ENCODE assay signal across 1 cellular context in genomic region chr14:89185919-89186849, GRCh38.
A peak's percentile ranks its signal among the peaks of the same experiment; 100 is the strongest.
TF ChIP-seq lines count a peak whose summit lies in the region.

No MANE protein-coding gene starts in this region.

TF ChIP-seq in K562, 482 proteins besides CTCF, POLR2A, EP300 and RAD21 (continued from another document):
- TF ChIP-seq ATF4 (CRISPR knock-in tag; IDR thresholded peaks at IDR 0.05) (no peak), HMBOX1 (IDR thresholded peaks at IDR 0.05) (peak; percentile 62; the same call in 1 of the 2 replicates), SUPT5H (IDR thresholded peaks at IDR 0.05) (no peak), FOSL1 (tag; conservative IDR thresholded peaks at IDR 0.05) (peak; percentile 66)
- TF ChIP-seq, protein P1, sequence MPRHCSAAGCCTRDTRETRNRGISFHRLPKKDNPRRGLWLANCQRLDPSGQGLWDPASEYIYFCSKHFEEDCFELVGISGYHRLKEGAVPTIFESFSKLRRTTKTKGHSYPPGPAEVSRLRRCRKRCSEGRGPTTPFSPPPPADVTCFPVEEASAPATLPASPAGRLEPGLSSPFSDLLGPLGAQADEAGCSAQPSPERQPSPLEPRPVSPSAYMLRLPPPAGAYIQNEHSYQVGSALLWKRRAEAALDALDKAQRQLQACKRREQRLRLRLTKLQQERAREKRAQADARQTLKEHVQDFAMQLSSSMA (CRISPR knock-in tag; IDR thresholded peaks at IDR 0.05) = no peak
- TF ChIP-seq, protein P2, sequence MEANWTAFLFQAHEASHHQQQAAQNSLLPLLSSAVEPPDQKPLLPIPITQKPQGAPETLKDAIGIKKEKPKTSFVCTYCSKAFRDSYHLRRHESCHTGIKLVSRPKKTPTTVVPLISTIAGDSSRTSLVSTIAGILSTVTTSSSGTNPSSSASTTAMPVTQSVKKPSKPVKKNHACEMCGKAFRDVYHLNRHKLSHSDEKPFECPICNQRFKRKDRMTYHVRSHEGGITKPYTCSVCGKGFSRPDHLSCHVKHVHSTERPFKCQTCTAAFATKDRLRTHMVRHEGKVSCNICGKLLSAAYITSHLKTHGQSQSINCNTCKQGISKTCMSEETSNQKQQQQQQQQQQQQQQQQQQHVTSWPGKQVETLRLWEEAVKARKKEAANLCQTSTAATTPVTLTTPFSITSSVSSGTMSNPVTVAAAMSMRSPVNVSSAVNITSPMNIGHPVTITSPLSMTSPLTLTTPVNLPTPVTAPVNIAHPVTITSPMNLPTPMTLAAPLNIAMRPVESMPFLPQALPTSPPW (CRISPR knock-in tag; IDR thresholded peaks at IDR 0.05) = peak; percentile 33; the same call in 1 of the 2 replicates
- TF ChIP-seq, protein P3, sequence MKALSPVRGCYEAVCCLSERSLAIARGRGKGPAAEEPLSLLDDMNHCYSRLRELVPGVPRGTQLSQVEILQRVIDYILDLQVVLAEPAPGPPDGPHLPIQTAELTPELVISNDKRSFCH (CRISPR knock-in tag; IDR thresholded peaks at IDR 0.05) = no peak
- TF ChIP-seq, protein P3 (tag; IDR thresholded peaks at IDR 0.05) = no peak
